ENCODE assay signal across 7 cellular contexts in the genomic region with DNA sequence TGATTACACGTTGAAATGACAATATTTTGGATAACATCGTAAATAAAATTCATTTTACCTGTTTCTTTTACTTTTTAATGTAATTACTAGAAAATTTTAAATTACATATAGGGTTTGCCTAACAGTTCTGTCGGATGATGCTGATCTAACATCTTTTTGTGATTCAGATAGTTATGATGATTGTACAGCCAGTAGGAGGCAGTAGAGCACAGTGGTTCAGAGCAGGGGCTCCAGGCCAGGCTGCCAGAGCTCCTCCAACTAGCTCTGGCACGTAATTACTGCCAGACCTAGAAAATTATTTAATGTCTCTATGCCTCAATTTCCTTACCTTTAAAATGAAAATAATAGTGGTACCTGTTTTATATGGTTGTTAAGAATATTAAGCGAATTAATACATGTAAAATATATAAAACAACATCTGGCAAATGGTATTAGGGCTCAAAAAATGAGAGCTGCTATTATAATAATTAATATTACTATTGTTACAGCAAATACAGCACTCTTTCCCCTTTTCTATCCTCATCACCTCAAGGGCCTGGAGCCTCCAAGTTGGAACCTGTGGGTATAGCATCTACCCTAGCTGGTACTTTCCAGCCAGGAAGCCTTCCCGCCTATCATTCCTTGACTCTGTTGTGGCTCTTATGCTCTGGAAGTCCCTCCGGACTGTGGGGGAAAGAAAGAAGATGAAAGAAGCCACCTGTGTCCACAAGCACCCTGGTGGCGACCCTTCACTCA. TPM values are rescaled to one million over a fixed set of nuclear protein-coding genes. Genes with fewer than 3 reads are reported as not detected.
A peak's percentile ranks its signal among the peaks of the same experiment; 100 is the strongest.
DNase-seq lines count a peak whose midpoint lies in the region; ATAC-seq and TF ChIP-seq lines count a peak whose summit lies in the region.

No MANE protein-coding gene starts in this region.

- H3K4me1 ChIP-seq in HAP-1 (peaks cover 10% of the 10 kb centered on the region), MM.1S (ENCODE audit: low read length) (no peaks in the 10 kb centered on the region), right atrium auricular region (no peaks in the 10 kb centered on the region)

- H3K4me2 ChIP-seq in MM.1S (ENCODE audit: low read depth, low read length): no peak overlapping the region

- H3F3A ChIP-seq in MM.1S (ENCODE audit: insufficient read depth, low read length): no peaks in the 10 kb centered on the region

- H3K27ac ChIP-seq in MM.1S (ENCODE audit: low read length): no peak overlapping the region
- H3K27ac ChIP-seq in SK-N-MC: no peak overlapping the region
- no peak overlapping the region for H3K27ac ChIP-seq in right atrium auricular region

- in situ Hi-C loops in HAP-1 (cut with MboI; ENCODE audit: low sequenced_read_pairs): no loop called here

- DNase-seq in GM12865 (ENCODE audit: low read depth) (peak; percentile 75), HAP-1 (ENCODE audit: low spot score in 2 of 2) (peak; percentile 65 to 78), MM.1S (peak; percentile 75), SK-N-MC (ENCODE audit: low read depth, low spot score) (peak; percentile 42), amygdala (lab: John Stamatoyannopoulos, UW) (peak in 37 of 56 donors; percentile 0 to 68 (median 13)), right atrium auricular region (ENCODE audit: low spot score) (peak; percentile 63), sciatic nerve (ENCODE audit: low spot score) (no peak)

- no peaks in the 10 kb centered on the region for H3K27me3 ChIP-seq in HAP-1 (ENCODE audit: low read depth)
- no peaks in the 10 kb centered on the region for H3K27me3 ChIP-seq in MM.1S (replicated peaks; ENCODE audit: insufficient read depth, low read length)
- H3K27me3 ChIP-seq in right atrium auricular region: no peaks in the 10 kb centered on the region

- no peak overlapping the region for H3K9ac ChIP-seq in MM.1S (ENCODE audit: low read length)
- no peak overlapping the region for H3K9ac ChIP-seq in SK-N-MC (ENCODE audit: insufficient read length)

- no peak overlapping the region for H3K4me3 ChIP-seq in GM12865 (ENCODE audit: low read depth, low read length)
- no peak overlapping the region for H3K4me3 ChIP-seq in HAP-1
- no peak overlapping the region for H3K4me3 ChIP-seq in MM.1S (ENCODE audit: low read length)
- H3K4me3 ChIP-seq in SK-N-MC: no peak overlapping the region
- H3K4me3 ChIP-seq in right atrium auricular region: no peak overlapping the region

- TF ChIP-seq CTCF in GM12865 (IDR thresholded peaks at IDR 0.05; ENCODE audit: insufficient read depth, low read depth, low read length, missing control alignments) (peak; percentile 77), MM.1S (IDR thresholded peaks at IDR 0.05; ENCODE audit: low read length) (peak; percentile 81), right atrium auricular region (IDR thresholded peaks at IDR 0.05) (peak; percentile 76 to 84)

- peak; percentile 92 for ATAC-seq in sciatic nerve

- H3K79me2 ChIP-seq in MM.1S (ENCODE audit: low read length): no peaks in the 10 kb centered on the region

- H2AFZ ChIP-seq in MM.1S (ENCODE audit: low read length): no peak overlapping the region

- intact Hi-C loops in sciatic nerve (cut with DNase I): loop anchor here (10.0 kb wide), 2 partner anchors 145 to 885 kb away; no protein-coding TSS in a partner anchor

- H3K36me3 ChIP-seq in HAP-1 (replicated peaks): no peaks in the 10 kb centered on the region
- H3K36me3 ChIP-seq in MM.1S (replicated peaks; ENCODE audit: insufficient read depth, low read length): no peaks in the 10 kb centered on the region
- H3K36me3 ChIP-seq in SK-N-MC (ENCODE audit: insufficient read depth, low read length): no peaks in the 10 kb centered on the region
- no peaks in the 10 kb centered on the region for H3K36me3 ChIP-seq in right atrium auricular region

- H4K20me1 ChIP-seq in MM.1S (ENCODE audit: insufficient read depth, low read length): no peaks in the 10 kb centered on the region

- H3K9me3 ChIP-seq in HAP-1 (no peaks in the 10 kb centered on the region), MM.1S (replicated peaks; ENCODE audit: insufficient read depth, low read length) (no peaks in the 10 kb centered on the region), SK-N-MC (ENCODE audit: low read depth, low read length) (no peaks in the 10 kb centered on the region), right atrium auricular region (no peaks in the 10 kb centered on the region)

- H3K9me2 ChIP-seq in MM.1S (replicated peaks; ENCODE audit: insufficient read depth, low read length): no peaks in the 10 kb centered on the region

RNA-seq across cellular contexts. Expression of gene PLA2R1, which starts 47.7 kb away (rescaled TPM):
- total RNA-seq in right atrium auricular region (1 to 10 TPM; 2.8 to 3.3 TPM), sciatic nerve (31.6 TPM)
